Comparison of ENCODE assay signal across 1 cellular context in the genomic region with DNA sequence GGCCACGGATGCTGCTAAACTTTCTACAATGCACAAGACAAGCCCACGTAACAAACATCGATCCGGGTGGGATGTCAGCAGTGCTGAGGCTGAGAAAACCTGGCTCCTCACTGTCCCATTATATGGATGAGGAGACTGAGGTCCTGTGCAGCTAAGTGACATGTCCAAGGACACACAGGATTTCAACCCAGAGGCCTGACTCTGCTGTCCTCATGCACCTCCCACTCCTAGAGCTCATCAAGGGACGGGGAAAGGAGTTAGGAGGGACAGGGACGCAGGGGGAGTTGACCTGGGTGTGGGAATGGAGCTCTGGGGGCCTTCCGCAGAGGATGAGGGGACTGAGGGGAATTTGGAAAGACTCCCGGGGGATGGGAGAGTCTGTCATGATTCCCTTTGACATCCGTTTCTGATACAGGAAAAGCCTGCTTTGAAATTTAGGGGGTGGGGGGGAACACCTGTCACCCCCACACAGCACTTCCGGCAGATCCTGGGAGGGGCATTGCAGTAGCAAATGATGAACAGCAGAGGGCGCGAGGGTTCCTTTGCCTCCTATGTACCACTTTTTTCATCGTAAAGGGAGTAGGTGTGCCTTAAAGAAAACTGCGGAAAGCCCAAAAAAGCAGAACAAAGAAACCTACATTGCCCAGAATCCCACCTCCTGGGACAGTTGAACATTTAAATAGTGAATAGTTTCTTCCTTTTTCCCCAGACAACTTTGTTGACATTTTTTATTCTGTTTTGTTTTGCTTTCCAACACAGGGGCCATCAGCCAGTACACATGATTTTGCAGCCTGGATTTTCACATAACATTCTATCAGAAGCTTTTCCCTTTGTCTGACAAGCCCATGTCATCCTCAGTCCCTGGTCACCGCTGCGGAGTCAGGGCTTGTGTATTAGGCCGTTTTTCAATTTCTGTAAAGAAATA.
TF ChIP-seq lines count a peak whose summit lies in the region.

No MANE protein-coding gene starts in this region.

TF ChIP-seq in HepG2, 621 proteins besides CTCF, POLR2A, EP300 and RAD21 (continued from another document and continues in another):
- TF ChIP-seq IRX3 (CRISPR knock-in tag; IDR thresholded peaks at IDR 0.05; ENCODE audit: borderline replicate concordance, low read depth): no peak
- 0 out of 2 replicates have a peak, but pooled peaks have one; percentile 31 for TF ChIP-seq ARHGAP35 (CRISPR knock-in tag; IDR thresholded peaks at IDR 0.05; ENCODE audit: borderline replicate concordance)
- TF ChIP-seq JDP2 (CRISPR knock-in tag; IDR thresholded peaks at IDR 0.05; ENCODE audit: borderline replicate concordance): no peak
- TF ChIP-seq ADNP (CRISPR knock-in tag; IDR thresholded peaks at IDR 0.05): peak; percentile 68; the same call in 1 of the 2 replicates
- TF ChIP-seq NCOR1 (IDR thresholded peaks at IDR 0.05; ENCODE audit: borderline replicate concordance, low read length): no peak
- no peak for TF ChIP-seq HOXA7 (CRISPR knock-in tag; IDR thresholded peaks at IDR 0.05)
- TF ChIP-seq ZNF446 (CRISPR knock-in tag; IDR thresholded peaks at IDR 0.05): peak; percentile 46; the same call in 1 of the 2 replicates
- TF ChIP-seq BRD4 (CRISPR knock-in tag; IDR thresholded peaks at IDR 0.05): 0 out of 2 replicates have a peak, but pooled peaks have one; percentile 13
- TF ChIP-seq, protein P1, sequence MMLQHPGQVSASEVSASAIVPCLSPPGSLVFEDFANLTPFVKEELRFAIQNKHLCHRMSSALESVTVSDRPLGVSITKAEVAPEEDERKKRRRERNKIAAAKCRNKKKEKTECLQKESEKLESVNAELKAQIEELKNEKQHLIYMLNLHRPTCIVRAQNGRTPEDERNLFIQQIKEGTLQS (CRISPR knock-in tag; IDR thresholded peaks at IDR 0.05): 0 out of 2 replicates have a peak, but pooled peaks have one; percentile 13
- TF ChIP-seq RBFOX2 (IDR thresholded peaks at IDR 0.05; ENCODE audit: low read depth, low read length): no peak
- TF ChIP-seq KDM1A (CRISPR knock-in tag; IDR thresholded peaks at IDR 0.05): peak; percentile 57; the same call in 1 of the 2 replicates
- TF ChIP-seq KDM2A (CRISPR knock-in tag; IDR thresholded peaks at IDR 0.05; ENCODE audit: borderline replicate concordance, low read depth): peak; percentile 39; the same call in 1 of the 2 replicates
- peak; percentile 69 for TF ChIP-seq ELF1 (CRISPR knock-in tag; IDR thresholded peaks at IDR 0.05)
- TF ChIP-seq, protein P2, sequence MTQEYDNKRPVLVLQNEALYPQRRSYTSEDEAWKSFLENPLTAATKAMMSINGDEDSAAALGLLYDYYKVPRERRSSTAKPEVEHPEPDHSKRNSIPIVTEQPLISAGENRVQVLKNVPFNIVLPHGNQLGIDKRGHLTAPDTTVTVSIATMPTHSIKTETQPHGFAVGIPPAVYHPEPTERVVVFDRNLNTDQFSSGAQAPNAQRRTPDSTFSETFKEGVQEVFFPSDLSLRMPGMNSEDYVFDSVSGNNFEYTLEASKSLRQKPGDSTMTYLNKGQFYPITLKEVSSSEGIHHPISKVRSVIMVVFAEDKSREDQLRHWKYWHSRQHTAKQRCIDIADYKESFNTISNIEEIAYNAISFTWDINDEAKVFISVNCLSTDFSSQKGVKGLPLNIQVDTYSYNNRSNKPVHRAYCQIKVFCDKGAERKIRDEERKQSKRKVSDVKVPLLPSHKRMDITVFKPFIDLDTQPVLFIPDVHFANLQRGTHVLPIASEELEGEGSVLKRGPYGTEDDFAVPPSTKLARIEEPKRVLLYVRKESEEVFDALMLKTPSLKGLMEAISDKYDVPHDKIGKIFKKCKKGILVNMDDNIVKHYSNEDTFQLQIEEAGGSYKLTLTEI (CRISPR knock-in tag; conservative IDR thresholded peaks at IDR 0.05): no peak
- TF ChIP-seq HMG20B (CRISPR knock-in tag; conservative IDR thresholded peaks at IDR 0.05): 0 out of 2 replicates have a peak, but pooled peaks have one; percentile 16
- TF ChIP-seq, protein P3, sequence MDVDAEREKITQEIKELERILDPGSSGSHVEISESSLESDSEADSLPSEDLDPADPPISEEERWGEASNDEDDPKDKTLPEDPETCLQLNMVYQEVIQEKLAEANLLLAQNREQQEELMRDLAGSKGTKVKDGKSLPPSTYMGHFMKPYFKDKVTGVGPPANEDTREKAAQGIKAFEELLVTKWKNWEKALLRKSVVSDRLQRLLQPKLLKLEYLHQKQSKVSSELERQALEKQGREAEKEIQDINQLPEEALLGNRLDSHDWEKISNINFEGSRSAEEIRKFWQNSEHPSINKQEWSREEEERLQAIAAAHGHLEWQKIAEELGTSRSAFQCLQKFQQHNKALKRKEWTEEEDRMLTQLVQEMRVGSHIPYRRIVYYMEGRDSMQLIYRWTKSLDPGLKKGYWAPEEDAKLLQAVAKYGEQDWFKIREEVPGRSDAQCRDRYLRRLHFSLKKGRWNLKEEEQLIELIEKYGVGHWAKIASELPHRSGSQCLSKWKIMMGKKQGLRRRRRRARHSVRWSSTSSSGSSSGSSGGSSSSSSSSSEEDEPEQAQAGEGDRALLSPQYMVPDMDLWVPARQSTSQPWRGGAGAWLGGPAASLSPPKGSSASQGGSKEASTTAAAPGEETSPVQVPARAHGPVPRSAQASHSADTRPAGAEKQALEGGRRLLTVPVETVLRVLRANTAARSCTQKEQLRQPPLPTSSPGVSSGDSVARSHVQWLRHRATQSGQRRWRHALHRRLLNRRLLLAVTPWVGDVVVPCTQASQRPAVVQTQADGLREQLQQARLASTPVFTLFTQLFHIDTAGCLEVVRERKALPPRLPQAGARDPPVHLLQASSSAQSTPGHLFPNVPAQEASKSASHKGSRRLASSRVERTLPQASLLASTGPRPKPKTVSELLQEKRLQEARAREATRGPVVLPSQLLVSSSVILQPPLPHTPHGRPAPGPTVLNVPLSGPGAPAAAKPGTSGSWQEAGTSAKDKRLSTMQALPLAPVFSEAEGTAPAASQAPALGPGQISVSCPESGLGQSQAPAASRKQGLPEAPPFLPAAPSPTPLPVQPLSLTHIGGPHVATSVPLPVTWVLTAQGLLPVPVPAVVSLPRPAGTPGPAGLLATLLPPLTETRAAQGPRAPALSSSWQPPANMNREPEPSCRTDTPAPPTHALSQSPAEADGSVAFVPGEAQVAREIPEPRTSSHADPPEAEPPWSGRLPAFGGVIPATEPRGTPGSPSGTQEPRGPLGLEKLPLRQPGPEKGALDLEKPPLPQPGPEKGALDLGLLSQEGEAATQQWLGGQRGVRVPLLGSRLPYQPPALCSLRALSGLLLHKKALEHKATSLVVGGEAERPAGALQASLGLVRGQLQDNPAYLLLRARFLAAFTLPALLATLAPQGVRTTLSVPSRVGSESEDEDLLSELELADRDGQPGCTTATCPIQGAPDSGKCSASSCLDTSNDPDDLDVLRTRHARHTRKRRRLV (CRISPR knock-in tag; IDR thresholded peaks at IDR 0.05): no peak
- TF ChIP-seq ERF (CRISPR knock-in tag; IDR thresholded peaks at IDR 0.05): peak; percentile 30; the same call in 1 of the 2 replicates
- TF ChIP-seq ZNF501 (CRISPR knock-in tag; IDR thresholded peaks at IDR 0.05): peak; percentile 62; the same call in 1 of the 2 replicates
- TF ChIP-seq, protein P4, sequence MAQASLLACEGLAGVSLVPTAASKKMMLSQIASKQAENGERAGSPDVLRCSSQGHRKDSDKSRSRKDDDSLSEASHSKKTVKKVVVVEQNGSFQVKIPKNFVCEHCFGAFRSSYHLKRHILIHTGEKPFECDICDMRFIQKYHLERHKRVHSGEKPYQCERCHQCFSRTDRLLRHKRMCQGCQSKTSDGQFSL (CRISPR knock-in tag; IDR thresholded peaks at IDR 0.05): peak; percentile 94; the same call in 1 of the 2 replicates
- peak; percentile 90 for TF ChIP-seq SMC3 (IDR thresholded peaks at IDR 0.05; ENCODE audit: low read length)
- TF ChIP-seq SALL2 (CRISPR knock-in tag; IDR thresholded peaks at IDR 0.05): 0 out of 2 replicates have a peak, but pooled peaks have one; percentile 27
- no peak for TF ChIP-seq HDAC2 (CRISPR knock-in tag; IDR thresholded peaks at IDR 0.05)
- TF ChIP-seq, protein P5, sequence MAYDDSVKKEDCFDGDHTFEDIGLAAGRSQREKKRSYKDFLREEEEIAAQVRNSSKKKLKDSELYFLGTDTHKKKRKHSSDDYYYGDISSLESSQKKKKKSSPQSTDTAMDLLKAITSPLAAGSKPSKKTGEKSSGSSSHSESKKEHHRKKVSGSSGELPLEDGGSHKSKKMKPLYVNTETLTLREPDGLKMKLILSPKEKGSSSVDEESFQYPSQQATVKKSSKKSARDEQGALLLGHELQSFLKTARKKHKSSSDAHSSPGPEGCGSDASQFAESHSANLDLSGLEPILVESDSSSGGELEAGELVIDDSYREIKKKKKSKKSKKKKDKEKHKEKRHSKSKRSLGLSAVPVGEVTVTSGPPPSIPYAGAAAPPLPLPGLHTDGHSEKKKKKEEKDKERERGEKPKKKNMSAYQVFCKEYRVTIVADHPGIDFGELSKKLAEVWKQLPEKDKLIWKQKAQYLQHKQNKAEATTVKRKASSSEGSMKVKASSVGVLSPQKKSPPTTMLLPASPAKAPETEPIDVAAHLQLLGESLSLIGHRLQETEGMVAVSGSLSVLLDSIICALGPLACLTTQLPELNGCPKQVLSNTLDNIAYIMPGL (CRISPR knock-in tag; IDR thresholded peaks at IDR 0.05; ENCODE audit: borderline replicate concordance in 1 of 2, low read depth in 1 of 2): peak; percentile 32 to 60; a peak in 1 of 4 replicates
- no peak for TF ChIP-seq ZNF549 (CRISPR knock-in tag; IDR thresholded peaks at IDR 0.05)
- 0 out of 2 replicates have a peak, but pooled peaks have one; percentile 44 for TF ChIP-seq ZNF607 (CRISPR knock-in tag; IDR thresholded peaks at IDR 0.05; ENCODE audit: borderline replicate concordance)
- peak; percentile 65 for TF ChIP-seq GABPB1 (CRISPR knock-in tag; IDR thresholded peaks at IDR 0.05)
- peak; percentile 25; the same call in 1 of the 2 replicates for TF ChIP-seq AHR (CRISPR knock-in tag; IDR thresholded peaks at IDR 0.05)
- peak; percentile 84 for TF ChIP-seq STAG1 (CRISPR knock-in tag; IDR thresholded peaks at IDR 0.05)
- TF ChIP-seq, protein P6, sequence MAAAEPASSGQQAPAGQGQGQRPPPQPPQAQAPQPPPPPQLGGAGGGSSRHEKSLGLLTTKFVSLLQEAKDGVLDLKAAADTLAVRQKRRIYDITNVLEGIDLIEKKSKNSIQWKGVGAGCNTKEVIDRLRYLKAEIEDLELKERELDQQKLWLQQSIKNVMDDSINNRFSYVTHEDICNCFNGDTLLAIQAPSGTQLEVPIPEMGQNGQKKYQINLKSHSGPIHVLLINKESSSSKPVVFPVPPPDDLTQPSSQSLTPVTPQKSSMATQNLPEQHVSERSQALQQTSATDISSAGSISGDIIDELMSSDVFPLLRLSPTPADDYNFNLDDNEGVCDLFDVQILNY (CRISPR knock-in tag; conservative IDR thresholded peaks at IDR 0.05): 0 out of 2 replicates have a peak, but pooled peaks have one; percentile 35
- 0 out of 2 replicates have a peak, but pooled peaks have one; percentile 56 for TF ChIP-seq ZNF331 (CRISPR knock-in tag; IDR thresholded peaks at IDR 0.05)
- TF ChIP-seq, protein P7, sequence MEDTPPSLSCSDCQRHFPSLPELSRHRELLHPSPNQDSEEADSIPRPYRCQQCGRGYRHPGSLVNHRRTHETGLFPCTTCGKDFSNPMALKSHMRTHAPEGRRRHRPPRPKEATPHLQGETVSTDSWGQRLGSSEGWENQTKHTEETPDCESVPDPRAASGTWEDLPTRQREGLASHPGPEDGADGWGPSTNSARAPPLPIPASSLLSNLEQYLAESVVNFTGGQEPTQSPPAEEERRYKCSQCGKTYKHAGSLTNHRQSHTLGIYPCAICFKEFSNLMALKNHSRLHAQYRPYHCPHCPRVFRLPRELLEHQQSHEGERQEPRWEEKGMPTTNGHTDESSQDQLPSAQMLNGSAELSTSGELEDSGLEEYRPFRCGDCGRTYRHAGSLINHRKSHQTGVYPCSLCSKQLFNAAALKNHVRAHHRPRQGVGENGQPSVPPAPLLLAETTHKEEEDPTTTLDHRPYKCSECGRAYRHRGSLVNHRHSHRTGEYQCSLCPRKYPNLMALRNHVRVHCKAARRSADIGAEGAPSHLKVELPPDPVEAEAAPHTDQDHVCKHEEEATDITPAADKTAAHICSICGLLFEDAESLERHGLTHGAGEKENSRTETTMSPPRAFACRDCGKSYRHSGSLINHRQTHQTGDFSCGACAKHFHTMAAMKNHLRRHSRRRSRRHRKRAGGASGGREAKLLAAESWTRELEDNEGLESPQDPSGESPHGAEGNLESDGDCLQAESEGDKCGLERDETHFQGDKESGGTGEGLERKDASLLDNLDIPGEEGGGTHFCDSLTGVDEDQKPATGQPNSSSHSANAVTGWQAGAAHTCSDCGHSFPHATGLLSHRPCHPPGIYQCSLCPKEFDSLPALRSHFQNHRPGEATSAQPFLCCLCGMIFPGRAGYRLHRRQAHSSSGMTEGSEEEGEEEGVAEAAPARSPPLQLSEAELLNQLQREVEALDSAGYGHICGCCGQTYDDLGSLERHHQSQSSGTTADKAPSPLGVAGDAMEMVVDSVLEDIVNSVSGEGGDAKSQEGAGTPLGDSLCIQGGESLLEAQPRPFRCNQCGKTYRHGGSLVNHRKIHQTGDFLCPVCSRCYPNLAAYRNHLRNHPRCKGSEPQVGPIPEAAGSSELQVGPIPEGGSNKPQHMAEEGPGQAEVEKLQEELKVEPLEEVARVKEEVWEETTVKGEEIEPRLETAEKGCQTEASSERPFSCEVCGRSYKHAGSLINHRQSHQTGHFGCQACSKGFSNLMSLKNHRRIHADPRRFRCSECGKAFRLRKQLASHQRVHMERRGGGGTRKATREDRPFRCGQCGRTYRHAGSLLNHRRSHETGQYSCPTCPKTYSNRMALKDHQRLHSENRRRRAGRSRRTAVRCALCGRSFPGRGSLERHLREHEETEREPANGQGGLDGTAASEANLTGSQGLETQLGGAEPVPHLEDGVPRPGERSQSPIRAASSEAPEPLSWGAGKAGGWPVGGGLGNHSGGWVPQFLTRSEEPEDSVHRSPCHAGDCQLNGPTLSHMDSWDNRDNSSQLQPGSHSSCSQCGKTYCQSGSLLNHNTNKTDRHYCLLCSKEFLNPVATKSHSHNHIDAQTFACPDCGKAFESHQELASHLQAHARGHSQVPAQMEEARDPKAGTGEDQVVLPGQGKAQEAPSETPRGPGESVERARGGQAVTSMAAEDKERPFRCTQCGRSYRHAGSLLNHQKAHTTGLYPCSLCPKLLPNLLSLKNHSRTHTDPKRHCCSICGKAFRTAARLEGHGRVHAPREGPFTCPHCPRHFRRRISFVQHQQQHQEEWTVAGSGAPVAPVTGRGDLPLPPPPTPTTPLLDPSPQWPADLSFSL (CRISPR knock-in tag; IDR thresholded peaks at IDR 0.05): peak; percentile 52; the same call in 1 of the 2 replicates
- peak; percentile 36; the same call in 1 of the 2 replicates for TF ChIP-seq ELF3 (CRISPR knock-in tag; IDR thresholded peaks at IDR 0.05)
- TF ChIP-seq ETV5 (CRISPR knock-in tag; IDR thresholded peaks at IDR 0.05; ENCODE audit: borderline replicate concordance): peak; percentile 86
- TF ChIP-seq ZBTB7B (CRISPR knock-in tag; IDR thresholded peaks at IDR 0.05): 0 out of 2 replicates have a peak, but pooled peaks have one; percentile 30
- TF ChIP-seq, protein P8, sequence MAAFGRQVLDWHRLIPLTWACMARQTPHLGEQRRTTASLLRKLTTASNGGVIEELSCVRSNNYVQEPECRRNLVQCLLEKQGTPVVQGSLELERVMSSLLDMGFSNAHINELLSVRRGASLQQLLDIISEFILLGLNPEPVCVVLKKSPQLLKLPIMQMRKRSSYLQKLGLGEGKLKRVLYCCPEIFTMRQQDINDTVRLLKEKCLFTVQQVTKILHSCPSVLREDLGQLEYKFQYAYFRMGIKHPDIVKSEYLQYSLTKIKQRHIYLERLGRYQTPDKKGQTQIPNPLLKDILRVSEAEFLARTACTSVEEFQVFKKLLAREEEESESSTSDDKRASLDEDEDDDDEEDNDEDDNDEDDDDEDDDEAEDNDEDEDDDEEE (CRISPR knock-in tag; IDR thresholded peaks at IDR 0.05): no peak
- TF ChIP-seq ZNF746 (CRISPR knock-in tag; IDR thresholded peaks at IDR 0.05): peak; percentile 60; the same call in 1 of the 2 replicates
